Comparison of ENCODE assay signal across 1 cellular context in genomic region chr9:114737118-114737517, GRCh38.
TF ChIP-seq lines count a peak whose summit lies in the region.

No MANE protein-coding gene starts in this region.

TF ChIP-seq in HepG2, 621 proteins besides CTCF, POLR2A, EP300 and RAD21:
- TF ChIP-seq HNRNPK (IDR thresholded peaks at IDR 0.05; ENCODE audit: low read depth, low read length, poor library complexity, severe bottlenecking) (peak; percentile 55), PCBP1 (IDR thresholded peaks at IDR 0.05; ENCODE audit: borderline replicate concordance, low read depth, low read length) (0 out of 2 replicates have a peak, but pooled peaks have one; percentile 62), STAG1 (CRISPR knock-in tag; IDR thresholded peaks at IDR 0.05) (0 out of 2 replicates have a peak, but pooled peaks have one; percentile 6), PAWR (CRISPR knock-in tag; IDR thresholded peaks at IDR 0.05; ENCODE audit: borderline replicate concordance) (no peak)
